In the genomic region with DNA sequence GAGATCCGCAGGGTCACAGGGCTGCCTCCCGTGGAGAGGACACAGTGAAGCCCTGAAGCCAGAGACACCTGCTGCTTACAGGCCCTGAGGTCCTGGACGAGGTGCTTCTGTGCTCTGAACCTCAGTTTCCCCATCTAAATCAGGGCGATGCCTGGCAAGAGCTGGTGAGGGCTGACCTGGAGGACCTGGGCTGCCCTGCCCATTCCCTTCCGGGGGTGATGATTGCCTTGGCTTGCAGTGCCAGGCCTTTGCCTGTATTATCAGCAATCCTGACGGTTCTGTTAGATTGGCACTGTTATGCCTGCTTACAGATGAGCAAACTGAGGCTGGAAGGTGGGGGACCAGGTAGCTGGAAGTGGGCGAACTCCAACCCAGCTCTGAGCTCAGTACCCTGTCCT, we compare ENCODE assay signal across 21 cellular contexts. TPM values are rescaled to one million over a fixed set of nuclear protein-coding genes. Genes with fewer than 3 reads are reported as not detected.
DNase-seq lines count a peak whose midpoint lies in the region; ATAC-seq, FAIRE-seq and TF ChIP-seq lines count a peak whose summit lies in the region.
"Had no signal": no experiment of that assay in that cellular context is flagged by ENCODE, and none has a peak within 500 bp of the region (broad histone marks: within the 10 kb centered on the region; RNA-seq: fewer than 3 reads in every experiment).

No MANE protein-coding gene starts in this region.

- no peak for TF ChIP-seq RAD21 in GM12878 (IDR thresholded peaks at IDR 0.05; ENCODE audit: insufficient read depth, low read depth, low read length)

- H2AFZ ChIP-seq in GM12878 (ENCODE audit: control insufficient read depth, low read depth, low read length) (peak overlapping the region; percentile 65; the same call in 1 of the 2 replicates), neuronal stem cell (ENCODE audit: low read length) (no peak overlapping the region), GM23338 (no peak overlapping the region)

- H4K20me1 ChIP-seq in GM12878 (ENCODE audit: control insufficient read depth, insufficient read depth) (no peaks in the 10 kb centered on the region), GM23338 (replicated peaks; ENCODE audit: insufficient read depth) (no peaks in the 10 kb centered on the region)

- peaks cover 1% of the 10 kb centered on the region for H3K79me1 ChIP-seq in neuronal stem cell (ENCODE audit: low read depth, low read length)

- H3K4ac ChIP-seq in neuronal stem cell (ENCODE audit: low read length): no peak overlapping the region

- POLR2A ChIA-PET in CD8-positive, alpha-beta memory T cell (lab: Charles Lee): interaction anchor here (1.2 kb wide), 1 partner anchor 252 kb away, joined by 3 read pairs; no protein-coding TSS in a partner anchor
- POLR2A ChIA-PET in GM12878 (lab: Charles Lee): interaction anchor here (0.6 to 1.2 kb wide), 4 partner anchors 8 to 21 kb away, joined by 3 to 5 read pairs (median 4); a partner anchor contains a TSS

- FAIRE-seq in GM12892 (lab: Jason Lieb, UNC) (peak; percentile 24), GM12878 (lab: Jason Lieb, UNC) (no peak)
- FAIRE-seq: kidney had no signal

- SMC1A ChIA-PET in GM12878 (lab: Charles Lee; ENCODE audit: uncharacterized antibody, unreplicated experiment): interaction anchor here (1.0 to 1.5 kb wide), 2 partner anchors 20 to 167 kb away, joined by 3 to 4 read pairs; no protein-coding TSS in a partner anchor

- H3K9me3 Mint-ChIP-seq in CD8-positive, alpha-beta memory T cell: peaks cover 0 to 3% (median 2%) of the 10 kb centered on the region in 5 donors
- no peaks in the 10 kb centered on the region; the same call in 2 of the 3 replicates for H3K9me3 Mint-ChIP-seq in GM23338
- H3K9me3 Mint-ChIP-seq: activated T-helper 1 cell treated with anti-CD3 and anti-CD28 coated beads, Interleukin-12 subunit alpha, Interleukin-12 subunit beta, Interleukin-2, Interleukin-4 antibody, amounts not matched to agents 30 ng/mL and 10 ng/mL and 1 ng/mL, durations not matched to agents 14 hours and 24 hours and 36 hours; nephron progenitor cell; WTC11 had no signal

- H3K4me3 ChIP-seq in CD8-positive, alpha-beta memory T cell (ENCODE audit: low read length): no peak overlapping the region
- peak overlapping the region; percentile 85; the same call in 1 of the 2 replicates for H3K4me3 ChIP-seq in GM12878
- H3K4me3 ChIP-seq in neuronal stem cell (ENCODE audit: low read length in 2 of 2): no peak overlapping the region
- H3K4me3 ChIP-seq in GM23338: no peak overlapping the region
- H3K4me3 ChIP-seq: prostate gland had no signal

- no peaks in the 10 kb centered on the region for H3K27me3 Mint-ChIP-seq in CD8-positive, alpha-beta memory T cell
- peaks cover 7% of the 10 kb centered on the region for H3K27me3 Mint-ChIP-seq in GM23338 (ENCODE audit: insufficient read depth, low read depth, poor library complexity)

- no peak overlapping the region for H3K23ac ChIP-seq in neuronal stem cell (ENCODE audit: low read depth, low read length, poor library complexity)

- in situ Hi-C loops in GM12878 (cut with MboI): no loop called here

- H3K9me2 ChIP-seq in GM23338 (ENCODE audit: insufficient read depth): no peaks in the 10 kb centered on the region

- no peak overlapping the region for H2AK5ac ChIP-seq in neuronal stem cell (ENCODE audit: low read depth, low read length)

- intact Hi-C loops in GM12878 (cut with micrococcal nuclease; ENCODE audit: unreplicated experiment): no loop called here

- H4K8ac ChIP-seq in neuronal stem cell (ENCODE audit: low read depth, low read length): no peak overlapping the region

- no peak overlapping the region for H2BK12ac ChIP-seq in neuronal stem cell (ENCODE audit: low read length)

- TF ChIP-seq EP300 in GM12878 (IDR thresholded peaks at IDR 0.05; ENCODE audit: borderline replicate concordance in 1 of 2, control insufficient read depth in 1 of 2, low read depth in 2 of 2, low read length in 2 of 2): no peak

- H3K4me1 Mint-ChIP-seq in CD8-positive, alpha-beta memory T cell: peaks cover 22 to 38% (median 27%) of the 10 kb centered on the region in 3 donors
- H3K4me1 Mint-ChIP-seq in GM23338: no peaks in the 10 kb centered on the region
- H3K4me1 Mint-ChIP-seq: WTC11 had no signal

- H3K4me2 ChIP-seq in GM12878 (ENCODE audit: control insufficient read depth, insufficient read depth): peak overlapping the region; percentile 99
- H3K4me2 ChIP-seq in neuronal stem cell (ENCODE audit: insufficient read depth, low read length, poor library complexity, severe bottlenecking): no peak overlapping the region
- H3K4me2 ChIP-seq in GM23338: no peak overlapping the region

- H3K79me2 ChIP-seq in GM12878 (ENCODE audit: control insufficient read depth, insufficient read depth, low read length) (peaks cover 17% of the 10 kb centered on the region), GM23338 (replicated peaks; ENCODE audit: insufficient read depth) (no peaks in the 10 kb centered on the region)

- no peak overlapping the region for H4K91ac ChIP-seq in neuronal stem cell (ENCODE audit: low read depth, low read length, poor library complexity)

- H3K9me3 ChIP-seq in CD8-positive, alpha-beta memory T cell (ENCODE audit: low read length): no peaks in the 10 kb centered on the region
- H3K9me3 ChIP-seq in GM12878 (replicated peaks; ENCODE audit: control insufficient read depth, insufficient read depth, low read length): no peaks in the 10 kb centered on the region; the same call in 2 of the 3 replicates
- peaks cover 0 to 2% of the 10 kb centered on the region in 2 donors for H3K9me3 ChIP-seq in neuronal stem cell (replicated peaks in 1 of 2; ENCODE audit: control insufficient read depth in 2 of 2, insufficient read depth in 1 of 2, low read depth in 1 of 2, low read length in 2 of 2)
- H3K9me3 ChIP-seq: Caco-2, prostate gland had no signal

- CTCF ChIA-PET in CD8-positive, alpha-beta memory T cell (lab: Charles Lee): no interaction called here
- CTCF ChIA-PET in GM12878 (lab: Yijun Ruan, JAX): interaction anchor here (0.9 kb wide), 1 partner anchor 18 kb away, joined by 3 read pairs; no protein-coding TSS in a partner anchor

- peak overlapping the region; percentile 54 for H3K27ac ChIP-seq in CD8-positive, alpha-beta memory T cell (ENCODE audit: low read depth, low read length)
- H3K27ac ChIP-seq in GM12878 (ENCODE audit: control insufficient read depth, insufficient read depth) (peak overlapping the region; percentile 86), neuronal stem cell (replicated peaks; ENCODE audit: low read length) (no peak overlapping the region), GM23338 (ENCODE audit: low read depth) (no peak overlapping the region)
- H3K27ac ChIP-seq: brain microvascular endothelial cell, prostate gland had no signal

- peaks cover 22% of the 10 kb centered on the region for H3K4me1 ChIP-seq in CD8-positive, alpha-beta memory T cell (ENCODE audit: insufficient read depth, low read length)
- H3K4me1 ChIP-seq in GM12878 (ENCODE audit: control insufficient read depth, insufficient read depth, low read length): peaks cover 33% of the 10 kb centered on the region
- peaks cover 0 to 3% of the 10 kb centered on the region in 2 donors for H3K4me1 ChIP-seq in neuronal stem cell (ENCODE audit: control insufficient read depth in 2 of 2, insufficient read depth in 1 of 2, low read depth in 1 of 2, low read length in 2 of 2)
- no peaks in the 10 kb centered on the region for H3K4me1 ChIP-seq in GM23338 (ENCODE audit: insufficient read depth)
- H3K4me1 ChIP-seq: Caco-2, prostate gland had no signal

- no peak overlapping the region for H2BK15ac ChIP-seq in neuronal stem cell (ENCODE audit: low read length)

- H2BK120ac ChIP-seq in neuronal stem cell (ENCODE audit: low read depth, low read length): peak overlapping the region; percentile 61

- ATAC-seq in GM12878 (no peak), GM23338 (no peak), HG02938 (IDR thresholded peaks at IDR 0.05; ENCODE audit: unreplicated experiment) (no peak)
- ATAC-seq: WTC11 had no signal

- RAD21 ChIA-PET in GM12878 (lab: Charles Lee; ENCODE audit: unreplicated experiment): no interaction called here

- H3K36me3 ChIP-seq in CD8-positive, alpha-beta memory T cell (ENCODE audit: insufficient read depth, low read length): no peaks in the 10 kb centered on the region
- H3K36me3 ChIP-seq in GM12878 (ENCODE audit: control insufficient read depth in 2 of 2, insufficient read depth in 2 of 2, low read length in 1 of 2) (peaks cover 7 to 11% of the 10 kb centered on the region in 2 experiments; a peak in 3 of 4 replicates), neuronal stem cell (replicated peaks in 1 of 2; ENCODE audit: control insufficient read depth in 2 of 2, insufficient read depth in 2 of 2, low read length in 2 of 2) (peaks cover 7 to 76% of the 10 kb centered on the region in 2 donors), GM23338 (ENCODE audit: insufficient read depth) (peaks cover 5% of the 10 kb centered on the region; the same call in 1 of the 2 replicates)

- H3K27me3 ChIP-seq in CD8-positive, alpha-beta memory T cell (ENCODE audit: insufficient read depth, low read length, poor library complexity, severe bottlenecking): no peaks in the 10 kb centered on the region
- H3K27me3 ChIP-seq in GM12878 (replicated peaks in 1 of 2; ENCODE audit: control insufficient read depth in 2 of 2, insufficient read depth in 2 of 2, low read length in 1 of 2): no peaks in the 10 kb centered on the region
- no peaks in the 10 kb centered on the region for H3K27me3 ChIP-seq in neuronal stem cell (ENCODE audit: control insufficient read depth in 3 of 3, insufficient read depth in 3 of 3, low read depth in 1 of 3, low read length in 3 of 3)
- H3K27me3 ChIP-seq in GM23338 (ENCODE audit: insufficient read depth): no peaks in the 10 kb centered on the region
- H3K27me3 ChIP-seq: brain microvascular endothelial cell had no signal

- peaks cover 6 to 31% (median 15%) of the 10 kb centered on the region in 3 donors for H3K36me3 Mint-ChIP-seq in CD8-positive, alpha-beta memory T cell
- peaks cover 29% of the 10 kb centered on the region for H3K36me3 Mint-ChIP-seq in GM23338 (ENCODE audit: low read depth)

- no peak overlapping the region for H3K14ac ChIP-seq in neuronal stem cell (ENCODE audit: low read length)

- no peak for TF ChIP-seq CTCF in GM12878 (IDR thresholded peaks at IDR 0.05 in 2 of 3, conservative IDR thresholded peaks at IDR 0.05 in 1 of 3; ENCODE audit: control insufficient read depth in 2 of 3, extremely low read depth in 1 of 3, insufficient read depth in 1 of 3, low read depth in 3 of 3, low read length in 3 of 3)
- TF ChIP-seq CTCF in GM23338 (conservative IDR thresholded peaks at IDR 0.05; ENCODE audit: low read depth in 2 of 2): no peak

- 78% methylated on average over 7 of the region's 7 CpGs for WGBS in GM12878 (ENCODE audit: insufficient coverage, insufficient replicate concordance, low lambda C conversion rate, missing lambda C conversion rate)
- WGBS in neuronal stem cell (ENCODE audit: extremely low coverage in 2 of 2, insufficient read length in 2 of 2, insufficient replicate concordance in 1 of 2), 2 donors: no CpG with 5 or more reads among the region's 7 CpGs

- H3K18ac ChIP-seq in neuronal stem cell (ENCODE audit: low read length): no peak overlapping the region

- H3F3A ChIP-seq in GM23338 (replicated peaks; ENCODE audit: low read depth): no peaks in the 10 kb centered on the region

- no peak for TF ChIP-seq POLR2A in GM12892 (IDR thresholded peaks at IDR 0.05; ENCODE audit: low read depth, low read length)
- no peak for TF ChIP-seq POLR2A in GM12878 (IDR thresholded peaks at IDR 0.05; ENCODE audit: low read depth, low read length)

- BruUV-seq in GM12878 (replicated peaks; lab: Mats Ljungman, UMichigan): no TSS peak

- no peak overlapping the region for H2BK5ac ChIP-seq in neuronal stem cell (ENCODE audit: low read length)

- peak overlapping the region in 2 of 7 donors; percentile 74 for H3K4me3 Mint-ChIP-seq in CD8-positive, alpha-beta memory T cell
- H3K4me3 Mint-ChIP-seq in GM23338: no peak overlapping the region
- H3K4me3 Mint-ChIP-seq: nephron progenitor cell, WTC11 had no signal

- DNase-seq in CD8-positive, alpha-beta memory T cell: no peak
- no peak for DNase-seq in GM12892 (ENCODE audit: insufficient read length)
- no peak for DNase-seq in GM12878 (ENCODE audit: low read depth, low spot score)
- no peak for DNase-seq in neuronal stem cell (ENCODE audit: low spot score)
- no peak for DNase-seq in RKO (ENCODE audit: low spot score)
- no peak for DNase-seq in GM23338 (ENCODE audit: low spot score)
- DNase-seq: brain microvascular endothelial cell, Caco-2, hypothalamus, kidney, NCI-H1436, NCI-H2171, nephron progenitor cell had no signal

- H3K27ac Mint-ChIP-seq in CD8-positive, alpha-beta memory T cell: peak overlapping the region in 6 of 8 donors; percentile 79 to 98 (median 94)
- H3K27ac Mint-ChIP-seq in GM23338: no peak overlapping the region
- H3K27ac Mint-ChIP-seq: nephron progenitor cell, WTC11 had no signal

- H3K9ac ChIP-seq in GM12878 (ENCODE audit: control insufficient read depth, insufficient read depth, low read length) (peak overlapping the region; percentile 94), neuronal stem cell (ENCODE audit: low read depth, low read length, poor library complexity) (no peak overlapping the region)

RNA-seq across cellular contexts. Expression of a gene that starts 7.8 kb away (rescaled TPM):
- total RNA-seq in CD8-positive, alpha-beta memory T cell: 10 to 100 TPM; 27.4 to 30.9 TPM
- polyA plus RNA-seq in CD8-positive, alpha-beta memory T cell: 0.10 TPM
- 12.0 TPM for polyA plus RNA-seq in GM12892 (2012; ENCODE audit: missing spikeins)
- 24.9 and 27.6 TPM in 2 replicates for total RNA-seq in GM12878 (2013; cell fraction: nucleolus; rRNA removed)
- total RNA-seq in GM12878 (2014; rRNA removed) (25.9 and 27.4 TPM in 2 replicates), GM12878 (2014; rRNA removed; fragmentation: Illumina TruSeq; extraction: Trizol) (21.8 and 23.3 TPM in 2 replicates), GM12878 (2021) (43.9 and 46.2 TPM in 2 replicates)
- 9.6 TPM for polyA plus RNA-seq in GM12878 (2011; ENCODE audit: low read depth)
- polyA plus RNA-seq in GM12878 (2011; rRNA removed) (15.9 and 21.6 TPM in 2 replicates), GM12878 (2014; fragmentation: Illumina TruSeq; extraction: Trizol) (30.8 and 37.1 TPM in 2 replicates), GM12878 (2014; fragmentation: Nextera tagmentation; extraction: Ambion mirVana) (1 to 10 TPM; 6.6 to 10.0 TPM), GM12878 (2014; rRNA removed) (43.0 and 45.2 TPM in 2 replicates), GM12878 (2016; fragmentation: Nextera tagmentation; extraction: Ambion mirVana) (10 to 100 TPM; 43.9 to 44.5 TPM), GM23338 (2016; fragmentation: Nextera tagmentation; extraction: Ambion mirVana) (28.6 TPM in 2 replicates)
- polyA plus RNA-seq in GM12878 (2011; cell fraction: cytosol; rRNA removed): 25.5 and 28.6 TPM in 2 replicates
- polyA plus RNA-seq in GM12878 (2011; cell fraction: nucleus; rRNA removed): 32.2 and 57.3 TPM in 2 replicates
- polyA plus RNA-seq in GM12878 (2012): 17.0 and 17.2 TPM in 2 replicates
- polyA minus RNA-seq in GM12878 (2011; rRNA and poly(A)+ RNA removed): 11.3 and 18.4 TPM in 2 replicates
- polyA minus RNA-seq in GM12878 (2011; cell fraction: cytosol; rRNA and poly(A)+ RNA removed): 15.4 and 17.2 TPM in 2 replicates
- polyA minus RNA-seq in GM12878 (2011; cell fraction: nucleus; rRNA and poly(A)+ RNA removed): 9.9 and 17.7 TPM in 2 replicates
- 50.8 TPM for polyA plus RNA-seq in neuronal stem cell (2013, experiment 1 of 2)
- polyA plus RNA-seq in neuronal stem cell (2013, experiment 2 of 2): 52.2 TPM
- total RNA-seq in GM23338 (2014; rRNA removed; shearing (Covaris generic)): 25.1 and 26.3 TPM in 2 replicates

RNA-seq across cellular contexts. Expression of a gene that starts 21.0 kb away (rescaled TPM):
- 10 to 100 TPM; 17.4 to 20.0 TPM for total RNA-seq in CD8-positive, alpha-beta memory T cell
- polyA plus RNA-seq in CD8-positive, alpha-beta memory T cell: 15.6 TPM
- 9.4 TPM for polyA plus RNA-seq in GM12892 (2012; ENCODE audit: missing spikeins)
- total RNA-seq in GM12878 (2013; cell fraction: nucleolus; rRNA removed): 53.3 and 65.3 TPM in 2 replicates
- total RNA-seq in GM12878 (2014; rRNA removed) (14.7 and 19.1 TPM in 2 replicates), GM12878 (2014; rRNA removed; fragmentation: Illumina TruSeq; extraction: Trizol) (6.8 and 7.6 TPM in 2 replicates), GM12878 (2021) (11.2 and 13.7 TPM in 2 replicates)
- 12.1 TPM for polyA plus RNA-seq in GM12878 (2011; ENCODE audit: low read depth)
- polyA plus RNA-seq in GM12878 (2011; rRNA removed) (26.1 and 39.9 TPM in 2 replicates), GM12878 (2014; fragmentation: Illumina TruSeq; extraction: Trizol) (3.1 and 6.5 TPM in 2 replicates), GM12878 (2014; fragmentation: Nextera tagmentation; extraction: Ambion mirVana) (1 to 10 TPM in 1 of 2 experiments, under 1 TPM in 1; 0.58 to 1.6 TPM), GM12878 (2014; rRNA removed) (12.3 and 19.4 TPM in 2 replicates), GM12878 (2016; fragmentation: Nextera tagmentation; extraction: Ambion mirVana) (10 to 100 TPM; 17.5 to 17.9 TPM), GM23338 (2016; fragmentation: Nextera tagmentation; extraction: Ambion mirVana) (11.1 and 11.8 TPM in 2 replicates)
- 53.7 and 71.4 TPM in 2 replicates for polyA plus RNA-seq in GM12878 (2011; cell fraction: cytosol; rRNA removed)
- 75.9 and 82.3 TPM in 2 replicates for polyA plus RNA-seq in GM12878 (2011; cell fraction: nucleus; rRNA removed)
- polyA plus RNA-seq in GM12878 (2012): 17.4 and 19.3 TPM in 2 replicates
- polyA minus RNA-seq in GM12878 (2011; rRNA and poly(A)+ RNA removed): 27.6 and 44.5 TPM in 2 replicates
- 17.1 and 18.6 TPM in 2 replicates for polyA minus RNA-seq in GM12878 (2011; cell fraction: cytosol; rRNA and poly(A)+ RNA removed)
- polyA minus RNA-seq in GM12878 (2011; cell fraction: nucleus; rRNA and poly(A)+ RNA removed): 20.3 and 27.9 TPM in 2 replicates
- 13.9 TPM for polyA plus RNA-seq in neuronal stem cell (2013, experiment 1 of 2)
- 11.4 TPM for polyA plus RNA-seq in neuronal stem cell (2013, experiment 2 of 2)
- total RNA-seq in GM23338 (2014; rRNA removed; shearing (Covaris generic)): 38.6 and 46.6 TPM in 2 replicates

RNA-seq across cellular contexts. Expression of a gene that starts 25.7 kb away (rescaled TPM):
- not detected for total RNA-seq in CD8-positive, alpha-beta memory T cell
- 0.03 TPM for polyA plus RNA-seq in CD8-positive, alpha-beta memory T cell
- 0.06 TPM for polyA plus RNA-seq in GM12892 (2012; ENCODE audit: missing spikeins)
- not detected in 2 replicates for total RNA-seq in GM12878 (2013; cell fraction: nucleolus; rRNA removed)
- not detected in 2 replicates for total RNA-seq in GM12878 (2014; rRNA removed)
- not detected in 2 replicates for total RNA-seq in GM12878 (2014; rRNA removed; fragmentation: Illumina TruSeq; extraction: Trizol)
- not detected in 2 replicates for total RNA-seq in GM12878 (2021)
- polyA plus RNA-seq in GM12878 (2011; ENCODE audit: low read depth): not detected
- polyA plus RNA-seq in GM12878 (2011; rRNA removed): not detected in 2 replicates
- polyA plus RNA-seq in GM12878 (2011; cell fraction: cytosol; rRNA removed): not detected in 2 replicates
- polyA plus RNA-seq in GM12878 (2011; cell fraction: nucleus; rRNA removed): not detected in 2 replicates
- polyA plus RNA-seq in GM12878 (2012): 0.01 and 0.03 TPM in 2 replicates
- polyA plus RNA-seq in GM12878 (2014; fragmentation: Illumina TruSeq; extraction: Trizol): not detected in 2 replicates
- under 1 TPM in 1 of 2 experiments, not detected in 1; 0.02 TPM for polyA plus RNA-seq in GM12878 (2014; fragmentation: Nextera tagmentation; extraction: Ambion mirVana)
- polyA plus RNA-seq in GM12878 (2014; rRNA removed): 0.01 TPM in 1 of 2 replicates, not detected in the other
- polyA plus RNA-seq in GM12878 (2016; fragmentation: Nextera tagmentation; extraction: Ambion mirVana): under 1 TPM in 1 of 2 experiments, not detected in 1; 0.03 TPM
- not detected in 2 replicates for polyA minus RNA-seq in GM12878 (2011; rRNA and poly(A)+ RNA removed)
- polyA minus RNA-seq in GM12878 (2011; cell fraction: cytosol; rRNA and poly(A)+ RNA removed): not detected in 2 replicates
- not detected in 2 replicates for polyA minus RNA-seq in GM12878 (2011; cell fraction: nucleus; rRNA and poly(A)+ RNA removed)
- polyA plus RNA-seq in neuronal stem cell (2013, experiment 1 of 2): not detected
- polyA plus RNA-seq in neuronal stem cell (2013, experiment 2 of 2): not detected
- total RNA-seq in GM23338 (2014; rRNA removed; shearing (Covaris generic)): not detected in 2 replicates
- polyA plus RNA-seq in GM23338 (2016; fragmentation: Nextera tagmentation; extraction: Ambion mirVana): 0.03 TPM in 1 of 2 replicates, not detected in the other
- total RNA-seq: Caco-2, fibroblast of villous mesenchyme, H4, MCF 10A, mesenteric fat pad had no signal

RNA-seq across cellular contexts. Expression of a gene that starts 38.8 kb away (rescaled TPM):
- total RNA-seq in CD8-positive, alpha-beta memory T cell: 10 to 100 TPM in 1 of 2 experiments, 1 to 10 TPM in 1; 8.6 to 10.0 TPM
- polyA plus RNA-seq in CD8-positive, alpha-beta memory T cell: 18.8 TPM
- polyA plus RNA-seq in GM12892 (2012; ENCODE audit: missing spikeins): 6.9 TPM
- total RNA-seq in GM12878 (2013; cell fraction: nucleolus; rRNA removed): 12.0 and 17.1 TPM in 2 replicates
- total RNA-seq in GM12878 (2014; rRNA removed) (11.1 and 13.3 TPM in 2 replicates), GM12878 (2014; rRNA removed; fragmentation: Illumina TruSeq; extraction: Trizol) (5.5 and 6.1 TPM in 2 replicates), GM12878 (2021) (7.2 and 7.8 TPM in 2 replicates)
- polyA plus RNA-seq in GM12878 (2011; ENCODE audit: low read depth): 5.1 TPM
- polyA plus RNA-seq in GM12878 (2011; rRNA removed) (7.4 and 8.6 TPM in 2 replicates), GM12878 (2014; fragmentation: Illumina TruSeq; extraction: Trizol) (3.1 and 6.4 TPM in 2 replicates), GM12878 (2014; fragmentation: Nextera tagmentation; extraction: Ambion mirVana) (1 to 10 TPM; 1.0 to 2.2 TPM), GM12878 (2014; rRNA removed) (13.0 and 22.4 TPM in 2 replicates), GM12878 (2016; fragmentation: Nextera tagmentation; extraction: Ambion mirVana) (10 to 100 TPM; 15.5 to 18.2 TPM), GM23338 (2016; fragmentation: Nextera tagmentation; extraction: Ambion mirVana) (10.1 and 11.3 TPM in 2 replicates)
- polyA plus RNA-seq in GM12878 (2011; cell fraction: cytosol; rRNA removed): 12.3 and 17.6 TPM in 2 replicates
- polyA plus RNA-seq in GM12878 (2011; cell fraction: nucleus; rRNA removed): 29.8 and 30.2 TPM in 2 replicates
- 8.3 and 9.1 TPM in 2 replicates for polyA plus RNA-seq in GM12878 (2012)
- 2.0 and 5.4 TPM in 2 replicates for polyA minus RNA-seq in GM12878 (2011; rRNA and poly(A)+ RNA removed)
- 0.94 and 1.5 TPM in 2 replicates for polyA minus RNA-seq in GM12878 (2011; cell fraction: cytosol; rRNA and poly(A)+ RNA removed)
- polyA minus RNA-seq in GM12878 (2011; cell fraction: nucleus; rRNA and poly(A)+ RNA removed): 3.9 and 5.1 TPM in 2 replicates
- polyA plus RNA-seq in neuronal stem cell (2013, experiment 1 of 2): 14.0 TPM
- polyA plus RNA-seq in neuronal stem cell (2013, experiment 2 of 2): 13.2 TPM
- 14.5 and 14.8 TPM in 2 replicates for total RNA-seq in GM23338 (2014; rRNA removed; shearing (Covaris generic))

RNA-seq across cellular contexts. Expression of a gene that starts 46.7 kb away (rescaled TPM):
- total RNA-seq in CD8-positive, alpha-beta memory T cell: 10 to 100 TPM; 68.9 to 69.5 TPM
- 13.3 TPM for polyA plus RNA-seq in CD8-positive, alpha-beta memory T cell
- 28.3 TPM for polyA plus RNA-seq in GM12892 (2012; ENCODE audit: missing spikeins)
- 189 and 218 TPM in 2 replicates for total RNA-seq in GM12878 (2013; cell fraction: nucleolus; rRNA removed)
- 47.5 and 48.0 TPM in 2 replicates for total RNA-seq in GM12878 (2014; rRNA removed)
- total RNA-seq in GM12878 (2014; rRNA removed; fragmentation: Illumina TruSeq; extraction: Trizol): 26.1 and 29.6 TPM in 2 replicates
- 54.5 and 57.0 TPM in 2 replicates for total RNA-seq in GM12878 (2021)
- 18.3 TPM for polyA plus RNA-seq in GM12878 (2011; ENCODE audit: low read depth)
- 33.4 and 40.0 TPM in 2 replicates for polyA plus RNA-seq in GM12878 (2011; rRNA removed)
- polyA plus RNA-seq in GM12878 (2011; cell fraction: cytosol; rRNA removed): 39.1 and 46.8 TPM in 2 replicates
- 219 and 267 TPM in 2 replicates for polyA plus RNA-seq in GM12878 (2011; cell fraction: nucleus; rRNA removed)
- polyA plus RNA-seq in GM12878 (2012): 35.4 and 37.9 TPM in 2 replicates
- polyA plus RNA-seq in GM12878 (2014; fragmentation: Illumina TruSeq; extraction: Trizol): 25.8 and 34.8 TPM in 2 replicates
- 1 to 10 TPM; 3.5 to 5.8 TPM for polyA plus RNA-seq in GM12878 (2014; fragmentation: Nextera tagmentation; extraction: Ambion mirVana)
- 56.0 and 66.7 TPM in 2 replicates for polyA plus RNA-seq in GM12878 (2014; rRNA removed)
- 10 to 100 TPM; 49.4 to 54.4 TPM for polyA plus RNA-seq in GM12878 (2016; fragmentation: Nextera tagmentation; extraction: Ambion mirVana)
- polyA minus RNA-seq in GM12878 (2011; rRNA and poly(A)+ RNA removed): 34.3 and 45.9 TPM in 2 replicates
- polyA minus RNA-seq in GM12878 (2011; cell fraction: cytosol; rRNA and poly(A)+ RNA removed): 10.3 and 13.0 TPM in 2 replicates
- polyA minus RNA-seq in GM12878 (2011; cell fraction: nucleus; rRNA and poly(A)+ RNA removed): 113 and 177 TPM in 2 replicates
- 30.9 TPM for polyA plus RNA-seq in neuronal stem cell (2013, experiment 1 of 2)
- 33.3 TPM for polyA plus RNA-seq in neuronal stem cell (2013, experiment 2 of 2)
- 58.7 and 70.4 TPM in 2 replicates for total RNA-seq in GM23338 (2014; rRNA removed; shearing (Covaris generic))
- polyA plus RNA-seq in GM23338 (2016; fragmentation: Nextera tagmentation; extraction: Ambion mirVana): 40.3 and 48.3 TPM in 2 replicates

Comparison
In these comparisons a context has a peak if more than half of its experiments do, and no peak if none do; other contexts are left out.
1. H3K27ac ChIP-seq: peak in CD8-positive, alpha-beta memory T cell (single experiment) and GM12878 (single experiment); none in neuronal stem cell (single experiment) and GM23338 (single experiment).